ENCODE assay signal across 29 cellular contexts in genomic region chr7:117038408-117038807, GRCh38.
"Had no signal": no experiment of that assay in that cellular context is flagged by ENCODE, and none has a peak within 500 bp of the region (broad histone marks: within the 10 kb centered on the region; RNA-seq: fewer than 3 reads in every experiment).

No MANE protein-coding gene starts in this region.

- H3K27me3 ChIP-seq: neural progenitor cell, ovary, right lobe of liver, sigmoid colon, suprapubic skin, testis, tibial nerve, upper lobe of left lung, vagina had no signal

- H3K4me3 Mint-ChIP-seq: naive B cell; naive thymus-derived CD8-positive, alpha-beta T cell; natural killer cell treated with Interleukin-12 subunit alpha and Interleukin-12 subunit beta and Interleukin-15 and Interleukin-18, amount 100 ng/mL, for 72 hours; neural progenitor cell; stimulated activated memory B cell treated with anti-CD40 and anti-IgM and Interleukin-4, amounts not matched to agents 10 μg/mL and 1 μg/mL and 100 μg/mL, for 72 hours; stimulated activated naive CD8-positive, alpha-beta T cell treated with anti-CD3 and anti-CD28 coated beads, Interleukin-15, amount 100 ng/mL, for 72 hours had no signal

- H2AFZ ChIP-seq: neural progenitor cell, parathyroid adenoma had no signal

- ATAC-seq: naive thymus-derived CD8-positive, alpha-beta T cell; natural killer cell treated with Interleukin-12 subunit alpha and Interleukin-12 subunit beta and Interleukin-15 and Interleukin-18, amount 100 ng/mL, for 72 hours; psoas muscle; right cardiac atrium; right lobe of liver; stimulated activated memory B cell treated with anti-CD40 and anti-IgM and Interleukin-4, amounts not matched to agents 10 μg/mL and 1 μg/mL and 100 μg/mL, for 72 hours; stimulated activated naive CD8-positive, alpha-beta T cell treated with anti-CD3 and anti-CD28 coated beads, Interleukin-15, amount 100 ng/mL, for 72 hours; stimulated activated naive CD8-positive, alpha-beta T cell treated with anti-CD3 and anti-CD28 coated beads, Interleukin-15, Interleukin-2, amounts not matched to agents 100 U/mL and 50 U/mL, for 24 hours had no signal

- H3K4me2 ChIP-seq: neural progenitor cell had no signal

- H3K27me3 Mint-ChIP-seq: naive thymus-derived CD8-positive, alpha-beta T cell; natural killer cell treated with Interleukin-12 subunit alpha and Interleukin-12 subunit beta and Interleukin-15 and Interleukin-18, amount 100 ng/mL, for 72 hours; progenitor cell of endocrine pancreas; stimulated activated memory B cell treated with anti-CD40 and anti-IgM and Interleukin-4, amounts not matched to agents 10 μg/mL and 1 μg/mL and 100 μg/mL, for 72 hours; stimulated activated naive CD8-positive, alpha-beta T cell treated with anti-CD3 and anti-CD28 coated beads, Interleukin-15, amount 100 ng/mL, for 72 hours had no signal

- H3K36me3 ChIP-seq: neural progenitor cell, ovary, right lobe of liver, sigmoid colon, suprapubic skin, tibial nerve, upper lobe of left lung, vagina had no signal

- H3K9me3 Mint-ChIP-seq: naive B cell; natural killer cell treated with Interleukin-12 subunit alpha and Interleukin-12 subunit beta and Interleukin-15 and Interleukin-18, amount 100 ng/mL, for 72 hours; neural progenitor cell; stimulated activated memory B cell treated with anti-CD40 and anti-IgM and Interleukin-4, amounts not matched to agents 10 μg/mL and 1 μg/mL and 100 μg/mL, for 72 hours; stimulated activated naive CD8-positive, alpha-beta T cell treated with anti-CD3 and anti-CD28 coated beads, Interleukin-15, amount 100 ng/mL, for 72 hours had no signal

- H3K27ac Mint-ChIP-seq: neural progenitor cell; progenitor cell of endocrine pancreas; stimulated activated memory B cell treated with anti-CD40 and anti-IgM and Interleukin-4, amounts not matched to agents 10 μg/mL and 1 μg/mL and 100 μg/mL, for 72 hours; stimulated activated naive CD8-positive, alpha-beta T cell treated with anti-CD3 and anti-CD28 coated beads, Interleukin-15, amount 100 ng/mL, for 72 hours had no signal

- H3K4me1 ChIP-seq: neural progenitor cell, testis had no signal

- H3K27ac ChIP-seq: neural progenitor cell, ovary, parathyroid adenoma, psoas muscle, right lobe of liver, sigmoid colon, suprapubic skin, testis, tibial nerve, upper lobe of left lung, vagina had no signal

- H3K4me3 ChIP-seq: neural progenitor cell, ovary, psoas muscle, right lobe of liver, sigmoid colon, suprapubic skin, testis, tibial nerve, upper lobe of left lung, vagina had no signal

- DNase-seq: naive B cell; naive thymus-derived CD8-positive, alpha-beta T cell; occipital lobe; ovary; posterior cingulate gyrus; psoas muscle; right cardiac atrium; right lobe of liver; sigmoid colon; small intestine; stimulated activated CD4-positive, alpha-beta T cell treated with anti-CD3 and anti-CD28 coated beads, Interleukin-15, amount 100 ng/mL, for 24 hours; stimulated activated CD4-positive, alpha-beta T cell treated with anti-CD3 and anti-CD28 coated beads, Interleukin-4, amount 100 ng/mL, for 1 hour; stimulated activated CD4-positive, alpha-beta T cell treated with anti-CD3 and anti-CD28 coated beads, Interleukin-4, amount 100 ng/mL, for 4 hours; stimulated activated CD8-positive, alpha-beta memory T cell treated with anti-CD3 and anti-CD28 coated beads, Interleukin-4, amount 100 ng/mL, for 48 hours; stimulated activated naive CD4-positive, alpha-beta T cell; stimulated activated naive CD8-positive, alpha-beta T cell treated with anti-CD3 and anti-CD28 coated beads, Interleukin-15, amount 100 ng/mL, for 72 hours; stimulated activated naive CD8-positive, alpha-beta T cell treated with anti-CD3 and anti-CD28 coated beads, Interleukin-15, Interleukin-2, amounts not matched to agents 100 U/mL and 50 U/mL, for 24 hours; substantia nigra; testis; trophoblast cell; upper lobe of left lung had no signal

- H3K9me3 ChIP-seq: ovary, psoas muscle, right lobe of liver, sigmoid colon, suprapubic skin, testis, tibial nerve, upper lobe of left lung, vagina had no signal

- H3K36me3 Mint-ChIP-seq: naive B cell; naive thymus-derived CD8-positive, alpha-beta T cell; natural killer cell treated with Interleukin-12 subunit alpha and Interleukin-12 subunit beta and Interleukin-15 and Interleukin-18, amount 100 ng/mL, for 72 hours had no signal

- H3K4me1 Mint-ChIP-seq: naive B cell had no signal
